8 cellular contexts compared by ENCODE assay signal in genomic region chr1:234975941-234976871, GRCh38.
A peak's percentile ranks its signal among the peaks of the same experiment; 100 is the strongest.
DNase-seq lines count a peak whose midpoint lies in the region; ATAC-seq and TF ChIP-seq lines count a peak whose summit lies in the region.

No MANE protein-coding gene starts in this region.

- ATAC-seq in PC-3, result no peak
- no peak for ATAC-seq in GM18511 (IDR thresholded peaks at IDR 0.05; ENCODE audit: unreplicated experiment)
- ATAC-seq in GM18870 (IDR thresholded peaks at IDR 0.05; ENCODE audit: unreplicated experiment), result no peak

- peaks cover 69% of the 10 kb centered on the region for H3K4me1 ChIP-seq in PC-3 (ENCODE audit: insufficient read depth, low read length)
- peaks cover 5 to 19% of the 10 kb centered on the region in 2 donors for H3K4me1 ChIP-seq in esophagus (ENCODE audit: control insufficient read depth in 2 of 2, insufficient read depth in 2 of 2, low read length in 1 of 2)
- peaks cover 68 to 79% of the 10 kb centered on the region in 2 experiments for H3K4me1 ChIP-seq in neutrophil (ENCODE audit: control insufficient read depth in 1 of 2, insufficient read depth in 1 of 2, low read depth in 1 of 2, low read length in 1 of 2)

- peak overlapping the region; percentile 72 for H3K9ac ChIP-seq in PC-3 (ENCODE audit: low read length)

- DNase-seq in CD14-positive monocyte (ENCODE audit: low spot score) (no peak), PC-3 (no peak), NCI-H1436 (lab: John Stamatoyannopoulos, UW) (no peak), activated gamma-delta T cell treated with Interleukin-2 at 50 U/mL for 16 hours (no peak)

- peaks cover 91% of the 10 kb centered on the region for H3K4me1 Mint-ChIP-seq in CD14-positive monocyte

- H3K27me3 Mint-ChIP-seq in CD14-positive monocyte (ENCODE audit: low read depth in 3 of 3), result no peaks in the 10 kb centered on the region

- H3K36me3 ChIP-seq in PC-3 (ENCODE audit: low read depth, low read length) (no peaks in the 10 kb centered on the region), esophagus (ENCODE audit: control insufficient read depth in 2 of 2, insufficient read depth in 2 of 2, low read length in 1 of 2) (no peaks in the 10 kb centered on the region), neutrophil (no peaks in the 10 kb centered on the region)

- H3K9me2 ChIP-seq in PC-3 (replicated peaks; ENCODE audit: low read length), result no peaks in the 10 kb centered on the region

- H3K27me3 ChIP-seq in PC-3 (ENCODE audit: low read length), result no peaks in the 10 kb centered on the region
- H3K27me3 ChIP-seq in esophagus (ENCODE audit: control insufficient read depth in 1 of 2, insufficient read depth in 2 of 2, low read length in 2 of 2), result no peaks in the 10 kb centered on the region
- no peaks in the 10 kb centered on the region for H3K27me3 ChIP-seq in neutrophil

- no peak for TF ChIP-seq CTCF in CD14-positive monocyte (IDR thresholded peaks at IDR 0.05)
- no peak for TF ChIP-seq CTCF in PC-3 (conservative IDR thresholded peaks at IDR 0.05; ENCODE audit: low read depth, low read length)
- TF ChIP-seq CTCF in neutrophil (IDR thresholded peaks at IDR 0.05), result no peak

- 86 to 88% methylated on average over 11 of the region's 11 CpGs for WGBS in esophagus, 2 donors

- H3K79me2 ChIP-seq in PC-3 (ENCODE audit: low read length), result peaks cover 5% of the 10 kb centered on the region; the same call in 1 of the 2 replicates

- no peak overlapping the region for H2AFZ ChIP-seq in PC-3 (ENCODE audit: low read length)

- H3K27ac Mint-ChIP-seq in CD14-positive monocyte, result peak overlapping the region; percentile 100

- no TSS peak for BruUV-seq in PC-3 (replicated peaks; lab: Mats Ljungman, UMichigan)

- intact Hi-C loops in CD14-positive monocyte (cut with micrococcal nuclease), result loop anchor here (2.0 to 5.0 kb wide), 5 partner anchors 36 to 364 kb away; partner anchors contain the start of gene IRF2BP2 (in 1 of the 2)
- intact Hi-C loops in PC-3 (cut with micrococcal nuclease), result loop anchor here (1.0 to 5.0 kb wide), 4 partner anchors 21 to 364 kb away; partner anchors contain the start of gene IRF2BP2

- CTCF ChIA-PET in PC-3 (lab: Charles Lee), result no interaction called here

- H3K4me2 ChIP-seq in PC-3 (ENCODE audit: low read length), result peak overlapping the region; percentile 40

- H3K36me3 Mint-ChIP-seq in CD14-positive monocyte, result peaks cover 12 to 25% of the 10 kb centered on the region in 2 donors

- H3K9me3 ChIP-seq in PC-3 (ENCODE audit: low read length) (no peaks in the 10 kb centered on the region), esophagus (ENCODE audit: control insufficient read depth in 2 of 2, insufficient read depth in 1 of 2, low read depth in 1 of 2, low read length in 1 of 2) (no peaks in the 10 kb centered on the region), neutrophil (no peaks in the 10 kb centered on the region)

- no peaks in the 10 kb centered on the region for H4K20me1 ChIP-seq in PC-3 (ENCODE audit: low read length)

- H3F3A ChIP-seq in PC-3 (ENCODE audit: low read length, unreplicated experiment), result peaks cover 8% of the 10 kb centered on the region

- peak overlapping the region in 1 of 2 donors; percentile 64 for H3K4me3 Mint-ChIP-seq in CD14-positive monocyte

- no peak overlapping the region for H3K4me3 ChIP-seq in PC-3 (ENCODE audit: low read length)
- no peak overlapping the region for H3K4me3 ChIP-seq in esophagus (ENCODE audit: low read depth in 1 of 2, low read length in 2 of 2)
- H3K4me3 ChIP-seq in neutrophil (ENCODE audit: low read depth in 1 of 2, low read length in 1 of 2), result peak overlapping the region; percentile 27 to 62

- peaks cover 0 to 3% (median 1%) of the 10 kb centered on the region in 7 donors for H3K9me3 Mint-ChIP-seq in CD14-positive monocyte

- H3K27ac ChIP-seq in PC-3 (ENCODE audit: low read length) (peak overlapping the region; percentile 100), esophagus (ENCODE audit: low read depth in 2 of 2, low read length in 1 of 2) (peak overlapping the region; percentile 22 to 33), neutrophil (peak overlapping the region; percentile 99)

- POLR2A ChIA-PET in PC-3 (lab: Charles Lee; ENCODE audit: unreplicated experiment), result interaction anchor here (0.5 to 0.9 kb wide), 5 partner anchors 14 to 363 kb away, joined by 3 to 6 read pairs (median 5); no protein-coding TSS in a partner anchor

Comparison
In these comparisons a context has a peak if more than half of its experiments do, and no peak if none do; other contexts are left out.
1. H3K27ac ChIP-seq: peak in every context shown above with its lines; median percentile 100 in PC-3; 99 in neutrophil; 28 in esophagus.
2. H3K4me3 ChIP-seq: peak in neutrophil (2 of 2); none in PC-3 (single experiment) and esophagus (0 of 2).